ENCODE assay signal across 1 cellular context in genomic region chr20:6887966-6888365, GRCh38.
TF ChIP-seq lines count a peak whose summit lies in the region.

No MANE protein-coding gene starts in this region.

TF ChIP-seq in GM23338, 12 proteins besides CTCF, POLR2A, EP300 and RAD21 (continued from another document):
- TF ChIP-seq ZNF462 (CRISPR knock-in tag; IDR thresholded peaks at IDR 0.05) = no peak
- no peak for TF ChIP-seq ETS1 (IDR thresholded peaks at IDR 0.05)
- no peak for TF ChIP-seq CREB1 (CRISPR knock-in tag; IDR thresholded peaks at IDR 0.05; ENCODE audit: low read depth)
- no peak for TF ChIP-seq NANOG (IDR thresholded peaks at IDR 0.05; ENCODE audit: borderline replicate concordance)
- no peak for TF ChIP-seq STAT1 (IDR thresholded peaks at IDR 0.05; ENCODE audit: unreplicated experiment)
- no peak for TF ChIP-seq ZNF114 (CRISPR knock-in tag; IDR thresholded peaks at IDR 0.05)
- TF ChIP-seq EZH2phosphoT487 (IDR thresholded peaks at IDR 0.05; ENCODE audit: unreplicated experiment) = no peak
